ENCODE assay signal across 15 cellular contexts in the genomic region with DNA sequence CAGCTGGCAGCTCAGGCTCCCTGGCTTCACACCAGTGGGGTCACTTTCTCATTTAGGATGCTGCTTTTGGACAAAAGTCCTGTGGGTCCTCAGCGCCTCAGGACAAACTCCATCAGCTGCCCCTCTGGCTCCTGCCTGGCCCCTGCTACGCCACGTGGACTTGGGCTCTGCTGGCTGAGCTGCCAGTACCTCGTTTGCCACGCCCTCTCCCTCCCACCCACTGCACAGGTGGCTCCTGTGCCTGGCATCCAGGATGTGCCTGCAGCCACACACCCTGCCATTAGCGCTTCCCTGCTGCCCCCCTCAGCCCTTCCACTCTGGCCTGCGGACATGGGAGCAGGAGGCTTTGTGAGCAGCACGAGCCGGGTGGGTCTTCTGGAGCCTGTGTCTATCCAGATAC.
DNase-seq lines count a peak whose midpoint lies in the region; ATAC-seq and TF ChIP-seq lines count a peak whose summit lies in the region.
"Had no signal": no experiment of that assay in that cellular context is flagged by ENCODE, and none has a peak within 500 bp of the region (broad histone marks: within the 10 kb centered on the region; RNA-seq: fewer than 3 reads in every experiment).

No MANE protein-coding gene starts in this region.

- TF ChIP-seq CTCF in mucosa of descending colon (IDR thresholded peaks at IDR 0.05), result no peak

- no peaks in the 10 kb centered on the region for H3K9me3 ChIP-seq in mucosa of descending colon
- H3K9me3 ChIP-seq: A549, BE2C had no signal

- no peaks in the 10 kb centered on the region for H3K4me1 ChIP-seq in mucosa of descending colon (ENCODE audit: low read depth)
- H3K4me1 ChIP-seq: A549, BE2C had no signal

- H3K36me3 ChIP-seq in mucosa of descending colon (ENCODE audit: low read depth), result no peaks in the 10 kb centered on the region
- H3K36me3 ChIP-seq: BE2C had no signal

- no peak overlapping the region for H3K4me3 ChIP-seq in mucosa of descending colon
- H3K4me3 ChIP-seq: A549, GM23248 had no signal

- DNase-seq in NCI-H748 (lab: John Stamatoyannopoulos, UW; ENCODE audit: unreplicated experiment) (peak; percentile 70), NCI-H748 treated with DMSO at 0.1 percent for 48 hours (lab: John Stamatoyannopoulos, UW) (no peak), NCI-H69 (lab: John Stamatoyannopoulos, UW) (peak; percentile 99), mucosa of descending colon (peak in 1 of 3 donors; percentile 34), NCI-H82 treated with DMSO at 0.1 percent for 48 hours (lab: John Stamatoyannopoulos, UW; ENCODE audit: unreplicated experiment) (no peak), NCI-H1105 treated with DMSO at 0.1 percent for 48 hours (lab: John Stamatoyannopoulos, UW) (no peak), activated gamma-delta T cell treated with Interleukin-2 at 50 U/mL for 16 hours (no peak)
- DNase-seq: BE2C; CD4-positive, alpha-beta memory T cell; DMS153; DMS79 treated with DMSO at 0.1 percent for 48 hours; EL; GM23248 had no signal

- ATAC-seq in mucosa of descending colon, result peak; percentile 69
- ATAC-seq: A549, HCT116 had no signal

- intact Hi-C loops in mucosa of descending colon (cut with DNase I, micrococcal nuclease), result no loop called here

Comparison
In these comparisons a context has a peak if more than half of its experiments do, and no peak if none do; other contexts are left out.
1. DNase-seq: peak in NCI-H748 (single experiment) and NCI-H69 (single experiment); none in NCI-H748 treated with DMSO at 0.1 percent for 48 hours (single experiment), NCI-H82 treated with DMSO at 0.1 percent for 48 hours (single experiment), NCI-H1105 treated with DMSO at 0.1 percent for 48 hours (single experiment) and activated gamma-delta T cell treated with Interleukin-2 at 50 U/mL for 16 hours (single experiment).